ENCODE assay signal across 33 cellular contexts in the genomic region with DNA sequence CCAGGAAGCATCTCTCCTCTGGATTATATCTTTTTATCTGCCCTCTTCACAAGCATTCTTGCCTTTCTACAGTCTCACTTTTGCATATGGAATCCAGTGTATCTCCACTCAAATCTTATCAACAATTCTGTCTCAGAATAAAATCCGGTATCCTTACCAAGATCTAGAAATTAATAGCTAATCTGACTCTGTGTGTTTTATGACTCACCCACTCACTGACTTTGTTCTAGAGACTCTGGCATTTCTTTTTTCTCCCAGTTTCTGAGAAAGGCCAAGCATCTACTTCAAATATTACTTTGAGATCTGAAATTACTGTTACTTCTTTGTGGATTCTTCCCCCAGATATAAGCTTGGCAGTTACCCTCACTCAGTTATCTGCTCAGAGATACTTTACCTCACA.
"Had no signal": no experiment of that assay in that cellular context is flagged by ENCODE, and none has a peak within 500 bp of the region (broad histone marks: within the 10 kb centered on the region; RNA-seq: fewer than 3 reads in every experiment).

No MANE protein-coding gene starts in this region.

- H3K36me3 Mint-ChIP-seq: activated CD4-positive, alpha-beta memory T cell treated with anti-CD3 and anti-CD28 coated beads for 36 hours; activated naive CD8-positive, alpha-beta T cell treated with anti-CD3 and anti-CD28 coated beads for 36 hours had no signal

- H3K27me3 Mint-ChIP-seq: activated B cell treated with CpG ODN at 0.5 μM for 24 hours; activated CD4-positive, alpha-beta memory T cell treated with anti-CD3 and anti-CD28 coated beads for 36 hours; activated naive CD8-positive, alpha-beta T cell treated with anti-CD3 and anti-CD28 coated beads for 36 hours; central memory CD8-positive, alpha-beta T cell had no signal

- H3K27me3 ChIP-seq: cardiac muscle cell had no signal

- H3K27ac Mint-ChIP-seq: activated B cell treated with CpG ODN at 0.5 μM for 24 hours; activated CD4-positive, alpha-beta memory T cell treated with anti-CD3 and anti-CD28 coated beads for 36 hours; activated naive CD8-positive, alpha-beta T cell treated with anti-CD3 and anti-CD28 coated beads for 36 hours had no signal

- H3K4me3 Mint-ChIP-seq: activated B cell treated with CpG ODN at 0.5 μM for 24 hours; activated CD4-positive, alpha-beta memory T cell treated with anti-CD3 and anti-CD28 coated beads for 36 hours; activated naive CD8-positive, alpha-beta T cell treated with anti-CD3 and anti-CD28 coated beads for 36 hours; central memory CD8-positive, alpha-beta T cell had no signal

- H3K9me3 Mint-ChIP-seq: activated naive CD8-positive, alpha-beta T cell treated with anti-CD3 and anti-CD28 coated beads for 36 hours had no signal

- H3K36me3 ChIP-seq: cardiac muscle cell had no signal

- H3K4me3 ChIP-seq: cardiac muscle cell, PC-9 had no signal

- DNase-seq: activated B cell treated with CpG ODN at 0.5 μM for 24 hours; activated CD4-positive, alpha-beta memory T cell treated with anti-CD3 and anti-CD28 coated beads for 36 hours; activated CD4-positive, alpha-beta T cell treated with anti-CD3 and anti-CD28 coated beads for 4 hours; activated CD4-positive, alpha-beta T cell treated with anti-CD3 and anti-CD28 coated beads, Interleukin-2, amount 50 U/mL, for 1 hour; activated CD4-positive, CD25-positive, alpha-beta regulatory T cell treated with anti-CD3 and anti-CD28 coated beads, Interleukin-2, amount 50 U/mL, for 72 hours; activated CD8-positive, alpha-beta memory T cell treated with anti-CD3 and anti-CD28 coated beads, Interleukin-2, amount 50 U/mL, for 4 hours; activated effector memory CD4-positive, alpha-beta T cell treated with Interleukin-2 at 50 U/mL for 16 hours; activated naive CD4-positive, alpha-beta T cell treated with anti-CD3 and anti-CD28 coated beads, Interleukin-2, amount 50 U/mL, for 16 hours; activated naive CD8-positive, alpha-beta T cell treated with anti-CD3 and anti-CD28 coated beads for 36 hours; activated T-cell treated with anti-CD3 and anti-CD28 coated beads, Interleukin-2, amount 50 U/mL, for 48 hours; amniotic stem cell; aorta; NCI-H1105; NCI-H1436; NCI-H1694; NCI-H1930; NCI-H2081 treated with DMSO at 0.1 percent for 48 hours; NCI-H345; NCI-H526; NCI-H748 treated with DMSO at 0.1 percent for 48 hours; NK-92 treated with Interleukin-12 subunit alpha and Interleukin-12 subunit beta, amount 100 ng/mL, for 24 hours; PC-9; SIG-M5; SW 1271; T-helper 1 cell; T-helper 2 cell; T-helper 9 cell had no signal

- H3K4me1 Mint-ChIP-seq: activated B cell treated with CpG ODN at 0.5 μM for 24 hours; activated naive CD8-positive, alpha-beta T cell treated with anti-CD3 and anti-CD28 coated beads for 36 hours; central memory CD8-positive, alpha-beta T cell had no signal

- H3K27ac ChIP-seq: cardiac muscle cell, PC-9, RWPE1, VCaP had no signal

- ATAC-seq: Right ventricle myocardium inferior, SK-N-SH treated with all-trans-retinoic acid at 6 μM for 48 hours had no signal
